8 cellular contexts compared by ENCODE assay signal in the genomic region with DNA sequence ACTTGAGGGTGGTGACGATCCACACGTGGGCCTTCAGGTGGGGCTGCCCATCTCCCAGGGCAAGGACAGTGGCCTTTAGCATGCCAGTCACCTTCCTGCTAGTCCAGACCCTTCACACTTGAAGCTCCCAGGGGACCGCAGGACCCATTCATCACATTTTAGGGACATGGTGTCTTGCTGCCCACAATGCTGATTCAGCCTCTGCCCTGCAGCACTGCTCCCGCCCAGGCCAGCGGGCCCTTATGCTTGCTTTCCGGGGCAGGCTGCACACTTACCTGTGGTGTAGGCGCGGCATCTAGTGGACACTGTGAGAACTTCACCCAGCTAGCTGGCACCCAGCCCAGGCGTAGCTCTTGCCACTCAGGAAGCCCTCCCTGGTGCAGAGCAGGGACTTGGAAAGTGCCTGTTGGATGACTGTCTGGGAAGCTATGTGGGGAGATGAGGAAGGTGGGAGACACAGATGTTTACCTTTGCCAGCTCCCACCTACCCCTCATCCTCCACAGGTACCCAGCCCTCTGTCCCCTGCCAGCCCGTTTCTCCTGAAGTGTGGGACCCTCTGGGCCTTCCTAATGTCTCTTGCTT. TPM values are rescaled to one million over a fixed set of nuclear protein-coding genes. Genes with fewer than 3 reads are reported as not detected.
DNase-seq lines count a peak whose midpoint lies in the region; ATAC-seq and TF ChIP-seq lines count a peak whose summit lies in the region.

No MANE protein-coding gene starts in this region.

- intact Hi-C loops in heart left ventricle (cut with DNase I) = loop anchor here (1.0 to 10.0 kb wide), 16 partner anchors 124 to 484 kb away; partner anchors contain the start of genes C3orf20 (in 4 of the 10) and MRPS25 (in 1 of the 10)
- intact Hi-C loops in psoas muscle (cut with DNase I) = loop anchor here (2.0 to 10.0 kb wide), 7 partner anchors 130 to 289 kb away; partner anchors contain the start of gene CAPN7 (in 2 of the 2)
- intact Hi-C loops in vagina (cut with DNase I) = loop anchor here (5.0 kb wide), 2 partner anchors 134 to 244 kb away; partner anchors contain the start of gene C3orf20

- no peaks in the 10 kb centered on the region for H3K36me3 ChIP-seq in HAP-1 (replicated peaks)
- peaks cover 0 to 77% (median 21%) of the 10 kb centered on the region in 9 donors for H3K36me3 ChIP-seq in heart left ventricle
- H3K36me3 ChIP-seq in psoas muscle (ENCODE audit: insufficient read depth in 1 of 2, low read depth in 1 of 2) = peaks cover 0 to 4% of the 10 kb centered on the region in 2 donors
- no peaks in the 10 kb centered on the region for H3K36me3 ChIP-seq in vagina

- DNase-seq in Daoy (ENCODE audit: low read depth) = peak; percentile 87
- DNase-seq in HAP-1 (ENCODE audit: low spot score in 2 of 2) = peak; percentile 47 to 90
- DNase-seq in NCI-H1105 treated with DMSO at 0.1 percent for 48 hours (lab: John Stamatoyannopoulos, UW) = peak; percentile 62
- DNase-seq in SW480 (ENCODE audit: low spot score) = peak; percentile 79
- DNase-seq in activated naive CD8-positive, alpha-beta T cell treated with anti-CD3 and anti-CD28 coated beads, Interleukin-2, amount 50 U/mL, for 16 hours (ENCODE audit: low read depth, low spot score) = peak; percentile 62
- DNase-seq in heart left ventricle = peak; percentile 87 to 94 (median 87)
- DNase-seq in psoas muscle = peak; percentile 85 to 92
- no peak for DNase-seq in vagina (ENCODE audit: extremely low spot score in 2 of 2)

- H3K9me3 ChIP-seq in HAP-1 (no peaks in the 10 kb centered on the region), heart left ventricle (no peaks in the 10 kb centered on the region), psoas muscle (no peaks in the 10 kb centered on the region), vagina (no peaks in the 10 kb centered on the region)

- TF ChIP-seq CTCF in heart left ventricle (IDR thresholded peaks at IDR 0.05) (peak in 11 of 12 donors; percentile 96 to 99 (median 98)), psoas muscle (IDR thresholded peaks at IDR 0.05) (peak; percentile 99), vagina (IDR thresholded peaks at IDR 0.05) (peak; percentile 96 to 100 (median 99))

- H3K27ac ChIP-seq in heart left ventricle (no peak overlapping the region), psoas muscle (no peak overlapping the region), vagina (no peak overlapping the region)

- TF ChIP-seq POLR2A in heart left ventricle (IDR thresholded peaks at IDR 0.05) = no peak
- TF ChIP-seq POLR2A in vagina (IDR thresholded peaks at IDR 0.05) = no peak

- in situ Hi-C loops in HAP-1 (cut with MboI; ENCODE audit: low sequenced_read_pairs) = loop anchor here (5.0 to 25.0 kb wide), 3 partner anchors 249 to 684 kb away; no protein-coding TSS in a partner anchor

- H3K4me1 ChIP-seq in HAP-1 (no peaks in the 10 kb centered on the region), heart left ventricle (peaks cover 0 to 10% (median 6%) of the 10 kb centered on the region in 12 donors), psoas muscle (no peaks in the 10 kb centered on the region), vagina (peaks cover 6% of the 10 kb centered on the region)

- H3K27me3 ChIP-seq in HAP-1 (ENCODE audit: low read depth) (peaks cover 10% of the 10 kb centered on the region; the same call in 1 of the 2 replicates), heart left ventricle (no peaks in the 10 kb centered on the region), psoas muscle (ENCODE audit: insufficient read depth in 3 of 3, low read length in 2 of 3) (no peaks in the 10 kb centered on the region), vagina (no peaks in the 10 kb centered on the region)

- H3K4me3 ChIP-seq in HAP-1 (no peak overlapping the region), heart left ventricle (no peak overlapping the region), psoas muscle (no peak overlapping the region), vagina (no peak overlapping the region)

- 9 to 19% (median 13%) methylated on average over 8 to 10 of the region's 10 CpGs for WGBS in heart left ventricle, 4 donors
- WGBS in psoas muscle, 3 donors = 18 to 20% (median 19%) methylated on average over 10 of the region's 10 CpGs

- ATAC-seq in heart left ventricle (peak; percentile 88 to 94 (median 94)), psoas muscle (peak; percentile 91 to 97 (median 94))

RNA-seq across cellular contexts. Expression of gene NR2C2, which starts 26.3 kb away (rescaled TPM):
- total RNA-seq in Daoy (2014; rRNA removed; shearing (Covaris generic)) = 13.4 and 13.6 TPM in 2 replicates
- 10 to 100 TPM; 22.4 to 38.5 (median 29.9) TPM for total RNA-seq in heart left ventricle
- polyA plus RNA-seq in heart left ventricle = 10 to 100 TPM in 1 of 2 donors, 1 to 10 TPM in 1; 6.2 to 15.6 TPM
- total RNA-seq in psoas muscle = 10 to 100 TPM; 28.3 to 37.1 (median 32.8) TPM
- 10 to 100 TPM in 1 of 3 donors, 1 to 10 TPM in 2; 8.7 to 12.8 (median 9.2) TPM for polyA plus RNA-seq in psoas muscle
- total RNA-seq in vagina = 40.0 TPM

Comparison
In these comparisons a context has a peak if more than half of its experiments do, and no peak if none do; other contexts are left out.
1. DNase-seq: peak in Daoy (single experiment), HAP-1 (2 of 2), NCI-H1105 treated with DMSO at 0.1 percent for 48 hours (single experiment), SW480 (single experiment), activated naive CD8-positive, alpha-beta T cell treated with anti-CD3 and anti-CD28 coated beads, Interleukin-2, amount 50 U/mL, for 16 hours (single experiment), heart left ventricle (5 of 5) and psoas muscle (2 of 2); none in vagina (0 of 2).
2. Peak in every context shown above with its lines, with median percentiles within 50 percentile points of each other: CTCF ChIP-seq.